18 cellular contexts compared by ENCODE assay signal in genomic region chr13:83183439-83184149, GRCh38.
DNase-seq lines count a peak whose midpoint lies in the region; ATAC-seq, FAIRE-seq and TF ChIP-seq lines count a peak whose summit lies in the region.
"Had no signal": no experiment of that assay in that cellular context is flagged by ENCODE, and none has a peak within 500 bp of the region (broad histone marks: within the 10 kb centered on the region; RNA-seq: fewer than 3 reads in every experiment).

No MANE protein-coding gene starts in this region.

- no peaks in the 10 kb centered on the region for H3K4me1 Mint-ChIP-seq in stimulated activated memory B cell treated with anti-CD40 and anti-IgM and Interleukin-4, amounts not matched to agents 10 μg/mL and 1 μg/mL and 100 μg/mL, for 72 hours
- H3K4me1 Mint-ChIP-seq: CD14-positive monocyte had no signal

- H2AK5ac ChIP-seq in H1 (ENCODE audit: low read depth, low read length) = no peak overlapping the region
- H2AK5ac ChIP-seq in mesendoderm (ENCODE audit: low read length) = no peak overlapping the region

- no peaks in the 10 kb centered on the region for H3K36me3 Mint-ChIP-seq in stimulated activated memory B cell treated with anti-CD40 and anti-IgM and Interleukin-4, amounts not matched to agents 10 μg/mL and 1 μg/mL and 100 μg/mL, for 72 hours
- H3K36me3 Mint-ChIP-seq: CD14-positive monocyte; CD8-positive, alpha-beta T cell had no signal

- H3K36me3 ChIP-seq in H1 (ENCODE audit: control insufficient read depth in 2 of 4, insufficient read depth in 4 of 4, low read length in 3 of 4) (no peaks in the 10 kb centered on the region), mesendoderm (ENCODE audit: control insufficient read depth, insufficient read depth, low read length) (no peaks in the 10 kb centered on the region)
- H3K36me3 ChIP-seq: BE2C had no signal

- H3K4me2 ChIP-seq in H1 (ENCODE audit: insufficient read depth in 1 of 2, low read depth in 2 of 2, low read length in 2 of 2) = no peak overlapping the region
- H3K4me2 ChIP-seq in mesendoderm (ENCODE audit: low read length) = no peak overlapping the region
- H3K4me2 ChIP-seq: A549 had no signal

- no peaks in the 10 kb centered on the region for H3K79me1 ChIP-seq in H1 (ENCODE audit: low read depth, low read length)
- no peaks in the 10 kb centered on the region for H3K79me1 ChIP-seq in mesendoderm (ENCODE audit: low read length)

- H3K14ac ChIP-seq in H1 (ENCODE audit: insufficient read length) = no peak overlapping the region

- H3K4me3 ChIP-seq in H1 (ENCODE audit: extremely low read depth in 1 of 4, insufficient read depth in 2 of 4, low read depth in 3 of 4, low read length in 4 of 4) (no peak overlapping the region), mesendoderm (ENCODE audit: low read length) (no peak overlapping the region)
- H3K4me3 ChIP-seq: A549 had no signal

- no peak overlapping the region for H3K4me3 Mint-ChIP-seq in stimulated activated memory B cell treated with anti-CD40 and anti-IgM and Interleukin-4, amounts not matched to agents 10 μg/mL and 1 μg/mL and 100 μg/mL, for 72 hours
- H3K4me3 Mint-ChIP-seq: CD14-positive monocyte; CD8-positive, alpha-beta T cell had no signal

- H3K9me3 ChIP-seq in H1 (ENCODE audit: insufficient read depth in 2 of 2, low read depth in 1 of 2, low read length in 1 of 2) = peaks cover 3 to 5% of the 10 kb centered on the region in 2 experiments; a peak in 2 of 4 replicates
- H3K9me3 ChIP-seq: A549, BE2C had no signal

- H3K27me3 ChIP-seq in H1 (replicated peaks in 1 of 4; ENCODE audit: control insufficient read depth in 3 of 4, extremely low read depth in 1 of 4, insufficient read depth in 3 of 4, low read length in 3 of 4) (no peaks in the 10 kb centered on the region), mesendoderm (ENCODE audit: insufficient read depth, low read length, poor library complexity) (no peaks in the 10 kb centered on the region)
- H3K27me3 ChIP-seq: BE2C had no signal

- H3K18ac ChIP-seq in H1 (ENCODE audit: extremely low read depth, low read length) (no peak overlapping the region), mesendoderm (ENCODE audit: low read length) (no peak overlapping the region)

- no peak overlapping the region for H3K27ac Mint-ChIP-seq in stimulated activated memory B cell treated with anti-CD40 and anti-IgM and Interleukin-4, amounts not matched to agents 10 μg/mL and 1 μg/mL and 100 μg/mL, for 72 hours
- H3K27ac Mint-ChIP-seq: CD14-positive monocyte; CD8-positive, alpha-beta T cell had no signal

- H3K27me3 Mint-ChIP-seq in stimulated activated memory B cell treated with anti-CD40 and anti-IgM and Interleukin-4, amounts not matched to agents 10 μg/mL and 1 μg/mL and 100 μg/mL, for 72 hours = no peaks in the 10 kb centered on the region

- no peak for TF ChIP-seq POLR2A in H1 (IDR thresholded peaks at IDR 0.05; ENCODE audit: control extremely low read depth in 1 of 2, low read depth in 2 of 2, low read length in 2 of 2)

- no peak for TF ChIP-seq RAD21 in H1 (IDR thresholded peaks at IDR 0.05 in 1 of 2, conservative IDR thresholded peaks at IDR 0.05 in 1 of 2; ENCODE audit: low read depth in 2 of 2, low read length in 2 of 2)

- TF ChIP-seq EP300 in H1 (IDR thresholded peaks at IDR 0.05; ENCODE audit: borderline replicate concordance in 1 of 2, low read depth in 2 of 2, low read length in 2 of 2) = no peak

- H2BK15ac ChIP-seq in H1 (ENCODE audit: low read length) (no peak overlapping the region), mesendoderm (replicated peaks; ENCODE audit: low read depth) (no peak overlapping the region)

- POLR2A ChIA-PET in H1 (lab: Charles Lee; ENCODE audit: partially characterized antibody) = no interaction called here

- H2BK120ac ChIP-seq in H1 (replicated peaks; ENCODE audit: low read depth, low read length) = no peak overlapping the region
- no peak overlapping the region for H2BK120ac ChIP-seq in mesendoderm (ENCODE audit: low read depth, low read length)

- no peak for TF ChIP-seq CTCF in H1 (IDR thresholded peaks at IDR 0.05; ENCODE audit: control extremely low read depth in 1 of 3, insufficient read depth in 1 of 3, low read depth in 1 of 3, low read length in 3 of 3)

- peak; percentile 39 for ATAC-seq in stimulated activated memory B cell treated with anti-CD40 and anti-IgM and Interleukin-4, amounts not matched to agents 10 μg/mL and 1 μg/mL and 100 μg/mL, for 72 hours
- no peak for ATAC-seq in GM21786 (IDR thresholded peaks at IDR 0.05; ENCODE audit: unreplicated experiment)
- ATAC-seq: A549; CD8-positive, alpha-beta T cell had no signal

- peak overlapping the region; percentile 79 for H2AFZ ChIP-seq in H1 (ENCODE audit: low read length)

- H4K8ac ChIP-seq in H1 (ENCODE audit: extremely low read depth, insufficient read depth, low read length) = no peak overlapping the region; the same call in 1 of the 2 replicates
- no peak overlapping the region for H4K8ac ChIP-seq in mesendoderm (ENCODE audit: low read depth, low read length)

- no peaks in the 10 kb centered on the region for H3K79me2 ChIP-seq in H1 (ENCODE audit: control insufficient read depth in 1 of 2, insufficient read depth in 2 of 2, low read length in 2 of 2)
- H3K79me2 ChIP-seq in mesendoderm (ENCODE audit: control insufficient read depth, insufficient read depth, low read length) = no peaks in the 10 kb centered on the region

- 90% methylated on average over 14 of the region's 14 CpGs; no CpG with 5 or more reads in 1 of the 2 experiments for WGBS in H1 (ENCODE audit: extremely low coverage in 1 of 2, insufficient coverage in 1 of 2, insufficient read length in 1 of 2, insufficient replicate concordance in 2 of 2, low coverage in 1 of 2, low lambda C conversion rate in 2 of 2, missing lambda C conversion rate in 1 of 2), 2 experiments
- no CpG with 5 or more reads among the region's 14 CpGs for WGBS in mesendoderm (ENCODE audit: extremely low coverage, insufficient coverage, low lambda C conversion rate)

- CTCF ChIA-PET in H1 (lab: Charles Lee; ENCODE audit: partially characterized antibody) = no interaction called here

- H4K5ac ChIP-seq in H1 (ENCODE audit: insufficient read length, low read depth, low read length) (no peak overlapping the region), mesendoderm (ENCODE audit: low read length) (no peak overlapping the region)

- H3K23ac ChIP-seq in H1 (ENCODE audit: insufficient read length) (no peak overlapping the region), mesendoderm (ENCODE audit: low read length) (no peak overlapping the region)

- H3K27ac ChIP-seq in H1 (ENCODE audit: low read depth, low read length) = no peak overlapping the region
- H3K27ac ChIP-seq in mesendoderm (ENCODE audit: low read depth, low read length) = no peak overlapping the region
- H3K27ac ChIP-seq: A549 had no signal

- H3K9me3 Mint-ChIP-seq in stimulated activated memory B cell treated with anti-CD40 and anti-IgM and Interleukin-4, amounts not matched to agents 10 μg/mL and 1 μg/mL and 100 μg/mL, for 72 hours = peaks cover 6% of the 10 kb centered on the region

- H2BK12ac ChIP-seq in H1 (ENCODE audit: low read depth, low read length) = no peak overlapping the region

- no peak overlapping the region for H2BK20ac ChIP-seq in H1 (ENCODE audit: low read length)

- no peaks in the 10 kb centered on the region for H3K23me2 ChIP-seq in H1 (ENCODE audit: low read depth, low read length)

- H3K9ac ChIP-seq in H1 (replicated peaks in 1 of 4; ENCODE audit: extremely low read depth in 1 of 4, low read depth in 3 of 4, low read length in 3 of 4) (no peak overlapping the region), mesendoderm (ENCODE audit: low read length) (no peak overlapping the region)

- no peak overlapping the region for H4K91ac ChIP-seq in H1 (replicated peaks; ENCODE audit: insufficient read length, low read length)

- H2BK5ac ChIP-seq in H1 (ENCODE audit: low read depth, low read length) (no peak overlapping the region), mesendoderm (ENCODE audit: low read length) (no peak overlapping the region)

- DNase-seq in H1 (ENCODE audit: low read depth in 1 of 2, low spot score in 2 of 2) (no peak), mesendoderm (peak; percentile 10), SKM-1 treated with dmso at 0.1 percent for 144 hours (lab: John Stamatoyannopoulos, UW; ENCODE audit: unreplicated experiment) (no peak), GM03348 (ENCODE audit: low spot score) (no peak), SIG-M5 treated with dmso at 0.1 percent for 504 hours (lab: John Stamatoyannopoulos, UW; ENCODE audit: unreplicated experiment) (no peak)
- DNase-seq: BE2C; CD8-positive, alpha-beta T cell; COR-L47; DMS153; DMS79 treated with DMSO at 0.1 percent for 48 hours; EL had no signal

- no peak overlapping the region for H3K56ac ChIP-seq in H1 (replicated peaks; ENCODE audit: insufficient read length, low read depth, low read length)
- no peak overlapping the region for H3K56ac ChIP-seq in mesendoderm (ENCODE audit: low read length)

- no peaks in the 10 kb centered on the region; a peak in 1 of 7 replicates for H3K4me1 ChIP-seq in H1 (replicated peaks in 1 of 4; ENCODE audit: control insufficient read depth in 3 of 4, insufficient read depth in 4 of 4, low read length in 3 of 4)
- H3K4me1 ChIP-seq in mesendoderm (ENCODE audit: control insufficient read depth, low read depth, low read length) = no peaks in the 10 kb centered on the region
- H3K4me1 ChIP-seq: A549, BE2C had no signal

- H3K4ac ChIP-seq in H1 (replicated peaks; ENCODE audit: insufficient read length, low read depth, low read length) (no peak overlapping the region), mesendoderm (ENCODE audit: low read depth, low read length) (no peak overlapping the region)

- H4K20me1 ChIP-seq in H1 (replicated peaks in 1 of 2; ENCODE audit: control insufficient read depth in 1 of 2, insufficient read depth in 2 of 2, low read length in 2 of 2) = no peaks in the 10 kb centered on the region

- no peak for FAIRE-seq in H1 (lab: Jason Lieb, UNC)
- FAIRE-seq: A549, D721Med, G401.6, H54 had no signal

TF ChIP-seq in H1, 55 proteins besides CTCF, POLR2A, EP300 and RAD21 (continues in another document):
- no peak for TF ChIP-seq MAX (IDR thresholded peaks at IDR 0.05)
- TF ChIP-seq KDM1A (IDR thresholded peaks at IDR 0.05; ENCODE audit: borderline replicate concordance, low read length) = no peak
- TF ChIP-seq POLR2AphosphoS5 (IDR thresholded peaks at IDR 0.05; ENCODE audit: low read depth, low read length) = no peak
- TF ChIP-seq SRF (IDR thresholded peaks at IDR 0.05; ENCODE audit: low read depth, low read length) = no peak
